18 cellular contexts compared by ENCODE assay signal in the genomic region with DNA sequence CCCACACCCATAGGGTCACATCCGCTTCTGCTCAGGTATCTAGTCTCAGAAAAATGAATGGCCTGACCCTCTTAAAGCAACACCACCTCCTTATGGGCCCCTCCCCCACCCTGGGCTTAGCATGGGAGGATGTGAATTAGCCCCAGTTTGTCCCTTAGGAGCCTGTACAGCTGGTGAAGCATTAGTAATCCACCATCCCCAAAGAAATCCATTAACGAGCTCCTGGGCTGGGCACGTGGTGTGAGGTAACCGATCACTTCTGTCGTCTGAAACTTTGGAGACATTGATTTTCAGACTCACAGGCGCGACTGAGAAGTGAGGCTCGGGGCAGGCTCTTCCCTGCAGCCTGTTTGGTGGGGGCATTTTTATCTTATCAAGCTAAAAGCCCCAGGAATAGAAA.
"Had no signal": no experiment of that assay in that cellular context is flagged by ENCODE, and none has a peak within 500 bp of the region (broad histone marks: within the 10 kb centered on the region; RNA-seq: fewer than 3 reads in every experiment).

No MANE protein-coding gene starts in this region.

- H3K4me3 ChIP-seq: colonic mucosa, hepatocyte, lower lobe of right lung, suprapubic skin, transverse colon, vagina had no signal

- H3K27ac ChIP-seq: colonic mucosa, epithelial cell of prostate, hepatocyte, lower lobe of right lung, suprapubic skin, transverse colon, vagina had no signal

- H3K4me1 ChIP-seq: colonic mucosa had no signal

- H3K27me3 ChIP-seq: colonic mucosa, hepatocyte, suprapubic skin, transverse colon, vagina had no signal

- ATAC-seq: activated T-cell treated with anti-CD3 and anti-CD28 coated beads, Interleukin-2, amount 50 U/mL, for 72 hours; lower lobe of right lung; stimulated activated naive CD8-positive, alpha-beta T cell treated with anti-CD3 and anti-CD28 coated beads, Interleukin-15, amount 100 ng/mL, for 72 hours; T-cell had no signal

- H3K9me3 ChIP-seq: colonic mucosa, lower lobe of right lung, suprapubic skin, transverse colon, vagina had no signal

- DNase-seq: activated CD4-positive, CD25-positive, alpha-beta regulatory T cell treated with anti-CD3 and anti-CD28 coated beads, Interleukin-2, amount 50 U/mL, for 72 hours; activated gamma-delta T cell treated with Interleukin-2 at 50 U/mL for 16 hours; activated T-cell treated with anti-CD3 and anti-CD28 coated beads, Interleukin-2, amount 50 U/mL, for 72 hours; central memory CD4-positive, alpha-beta T cell; colonic mucosa; endodermal cell; foreskin fibroblast; lower lobe of right lung; nucleus accumbens; stimulated activated CD4-positive, alpha-beta T cell treated with anti-CD3 and anti-CD28 coated beads, Interleukin-2, amount 100 ng/mL, for 24 hours; stimulated activated naive CD8-positive, alpha-beta T cell treated with anti-CD3 and anti-CD28 coated beads, Interleukin-15, amount 100 ng/mL, for 72 hours; T-cell; T1000; transverse colon had no signal

- H3K36me3 ChIP-seq: colonic mucosa, lower lobe of right lung, suprapubic skin, transverse colon, vagina had no signal
